Comparison of ENCODE assay signal across 11 cellular contexts in the genomic region with DNA sequence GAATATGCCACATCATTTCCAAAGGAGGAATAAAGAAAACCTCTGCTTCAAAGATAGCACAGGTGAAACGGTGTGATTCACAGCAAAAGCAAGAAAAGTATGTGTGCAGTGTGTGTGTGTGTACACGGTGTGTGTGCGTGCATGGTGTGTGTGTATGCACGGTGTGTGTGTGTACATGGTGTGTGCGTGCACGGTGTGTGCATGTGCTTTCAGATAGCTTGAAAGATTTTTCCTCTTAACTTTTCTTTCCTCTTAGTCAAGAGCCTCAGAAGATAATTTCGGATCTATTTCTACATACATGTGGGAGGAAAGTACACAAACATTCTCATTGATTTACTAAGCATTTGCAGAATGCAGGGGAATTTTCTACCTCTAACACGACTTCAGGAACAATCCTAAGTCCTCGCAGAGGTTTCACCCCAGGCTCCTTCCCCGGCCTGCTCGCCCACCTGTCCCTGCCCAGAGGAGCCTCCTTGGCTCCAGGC. TPM values are rescaled to one million over a fixed set of nuclear protein-coding genes. Genes with fewer than 3 reads are reported as not detected.
DNase-seq lines count a peak whose midpoint lies in the region; ATAC-seq and TF ChIP-seq lines count a peak whose summit lies in the region.
"Had no signal": no experiment of that assay in that cellular context is flagged by ENCODE, and none has a peak within 500 bp of the region (broad histone marks: within the 10 kb centered on the region; RNA-seq: fewer than 3 reads in every experiment).

No MANE protein-coding gene starts in this region.

- peak overlapping the region; percentile 92 for H3K4me2 ChIP-seq in hepatocyte

- in situ Hi-C loops in brain microvascular endothelial cell (cut with HindIII; ENCODE audit: low pct_ligation_motif_present, low sequenced_read_pairs) = no loop called here

- H4K20me1 ChIP-seq in hepatocyte (ENCODE audit: insufficient read depth, poor library complexity, severe bottlenecking) = peaks cover 41% of the 10 kb centered on the region

- no peak for TF ChIP-seq CTCF in body of pancreas (IDR thresholded peaks at IDR 0.05)
- TF ChIP-seq CTCF in hepatocyte (IDR thresholded peaks at IDR 0.05; ENCODE audit: poor library complexity) = no peak
- no peak for TF ChIP-seq CTCF in nephron progenitor cell (IDR thresholded peaks at IDR 0.05)
- no peak for TF ChIP-seq CTCF in upper lobe of right lung (IDR thresholded peaks at IDR 0.05)
- no peak for TF ChIP-seq CTCF in brain microvascular endothelial cell (IDR thresholded peaks at IDR 0.05; ENCODE audit: low read depth, low read length, missing control alignments)

- H3K36me3 ChIP-seq in body of pancreas (replicated peaks in 1 of 2; ENCODE audit: insufficient read depth in 1 of 2, low read depth in 2 of 2) (no peaks in the 10 kb centered on the region), hepatocyte (replicated peaks; ENCODE audit: insufficient read depth, low read depth) (no peaks in the 10 kb centered on the region), upper lobe of right lung (no peaks in the 10 kb centered on the region), brain microvascular endothelial cell (replicated peaks) (no peaks in the 10 kb centered on the region)

- H3K4me1 Mint-ChIP-seq in nephron progenitor cell = peaks cover 78% of the 10 kb centered on the region

- peak overlapping the region; percentile 86 for H3K27ac Mint-ChIP-seq in nephron progenitor cell
- H3K27ac Mint-ChIP-seq: activated CD4-positive, alpha-beta T cell treated with anti-CD3 and anti-CD28 coated beads for 36 hours had no signal

- peaks cover 79% of the 10 kb centered on the region for H3K79me2 ChIP-seq in hepatocyte

- TF ChIP-seq POLR2A in body of pancreas (IDR thresholded peaks at IDR 0.05) = no peak

- H3K4me3 Mint-ChIP-seq in nephron progenitor cell = peak overlapping the region; percentile 97
- H3K4me3 Mint-ChIP-seq: activated CD4-positive, alpha-beta T cell treated with anti-CD3 and anti-CD28 coated beads for 36 hours; central memory CD8-positive, alpha-beta T cell had no signal

- peaks cover 0 to 12% of the 10 kb centered on the region in 2 donors for H3K27me3 ChIP-seq in body of pancreas
- H3K27me3 ChIP-seq in hepatocyte = no peaks in the 10 kb centered on the region
- peaks cover 32% of the 10 kb centered on the region for H3K27me3 ChIP-seq in upper lobe of right lung
- H3K27me3 ChIP-seq in brain microvascular endothelial cell (replicated peaks) = peaks cover 26% of the 10 kb centered on the region

- H3K9me3 ChIP-seq in body of pancreas = no peaks in the 10 kb centered on the region
- H3K9me3 ChIP-seq in hepatocyte (ENCODE audit: low read depth) = no peaks in the 10 kb centered on the region
- H3K9me3 ChIP-seq in upper lobe of right lung = no peaks in the 10 kb centered on the region

- H2AFZ ChIP-seq in hepatocyte = peak overlapping the region; percentile 30

- ATAC-seq in body of pancreas = no peak
- ATAC-seq in upper lobe of right lung = no peak
- ATAC-seq: activated CD4-positive, alpha-beta T cell treated with anti-CD3 and anti-CD28 coated beads for 36 hours; left lobe of liver had no signal

- no peaks in the 10 kb centered on the region for H3K9me2 ChIP-seq in hepatocyte (replicated peaks; ENCODE audit: insufficient read depth)

- H3K4me3 ChIP-seq in body of pancreas = no peak overlapping the region
- peak overlapping the region; percentile 98 for H3K4me3 ChIP-seq in hepatocyte
- peak overlapping the region; percentile 58 for H3K4me3 ChIP-seq in upper lobe of right lung
- H3K4me3 ChIP-seq in brain microvascular endothelial cell (ENCODE audit: low read depth, low read length) = no peak overlapping the region

- H3K4me1 ChIP-seq in body of pancreas (peaks cover 32% of the 10 kb centered on the region), hepatocyte (ENCODE audit: insufficient read depth) (peaks cover 41% of the 10 kb centered on the region), upper lobe of right lung (peaks cover 3% of the 10 kb centered on the region)

- peaks cover 4% of the 10 kb centered on the region for H3K9me3 Mint-ChIP-seq in nephron progenitor cell
- H3K9me3 Mint-ChIP-seq: central memory CD8-positive, alpha-beta T cell had no signal

- peaks cover 28% of the 10 kb centered on the region for H3K27me3 Mint-ChIP-seq in nephron progenitor cell (ENCODE audit: low read depth, poor library complexity)

- H3K27ac ChIP-seq in body of pancreas (peak overlapping the region; percentile 22 to 77 (median 68)), hepatocyte (peak overlapping the region; percentile 83), upper lobe of right lung (no peak overlapping the region), brain microvascular endothelial cell (no peak overlapping the region)

- intact Hi-C loops in body of pancreas (cut with DNase I) = no loop called here
- intact Hi-C loops in upper lobe of right lung (cut with DNase I) = no loop called here

- peaks cover 37% of the 10 kb centered on the region for H3K36me3 Mint-ChIP-seq in nephron progenitor cell (ENCODE audit: low read depth)

- DNase-seq in body of pancreas (no peak), hepatocyte (ENCODE audit: low spot score) (no peak), nephron progenitor cell (no peak), upper lobe of right lung (no peak), A172 (ENCODE audit: low spot score) (no peak), NK-92 (lab: John Stamatoyannopoulos, UW; ENCODE audit: unreplicated experiment) (no peak), brain microvascular endothelial cell (no peak)
- DNase-seq: activated CD4-positive, alpha-beta T cell treated with anti-CD3 and anti-CD28 coated beads for 36 hours; SW 1271 had no signal

- WGBS in body of pancreas, 2 donors = 34 to 49% methylated on average over 11 of the region's 11 CpGs
- WGBS in hepatocyte (ENCODE audit: low lambda C conversion rate, missing lambda C conversion rate) = 27% methylated on average over 11 of the region's 11 CpGs

RNA-seq across cellular contexts. Expression of a gene that starts 2.9 kb away (rescaled TPM):
- 10 to 100 TPM; 56.0 to 78.1 TPM for total RNA-seq in body of pancreas
- total RNA-seq in hepatocyte = 72.6 and 90.4 TPM in 2 replicates
- polyA plus RNA-seq in hepatocyte = 41.3 and 50.8 TPM in 2 replicates
- 58.7 TPM for total RNA-seq in upper lobe of right lung
- 0.19 TPM in 1 of 2 replicates, not detected in the other for total RNA-seq in A172 (2014; rRNA removed; shearing (Covaris generic))
- total RNA-seq: activated CD4-positive, alpha-beta T cell treated with anti-CD3 and anti-CD28 coated beads for 36 hours had no signal

Comparison
In these comparisons a context has a peak if more than half of its experiments do, and no peak if none do; other contexts are left out.
1. H3K27ac ChIP-seq: peak in body of pancreas (4 of 4) and hepatocyte (single experiment); none in upper lobe of right lung (single experiment) and brain microvascular endothelial cell (single experiment).
2. H3K4me3 ChIP-seq: peak in hepatocyte (single experiment) and upper lobe of right lung (single experiment); none in body of pancreas (0 of 2) and brain microvascular endothelial cell (single experiment).
3. RNA of a gene that starts 2.9 kb away (total RNA-seq): 72.6 to 90.4 TPM in hepatocyte, 56.0 to 78.1 TPM in body of pancreas and 58.7 TPM in upper lobe of right lung (single experiment); 0.19 TPM in A172; every median in the first group is over 10 times any median in the second.